ENCODE assay signal across 13 cellular contexts in the genomic region with DNA sequence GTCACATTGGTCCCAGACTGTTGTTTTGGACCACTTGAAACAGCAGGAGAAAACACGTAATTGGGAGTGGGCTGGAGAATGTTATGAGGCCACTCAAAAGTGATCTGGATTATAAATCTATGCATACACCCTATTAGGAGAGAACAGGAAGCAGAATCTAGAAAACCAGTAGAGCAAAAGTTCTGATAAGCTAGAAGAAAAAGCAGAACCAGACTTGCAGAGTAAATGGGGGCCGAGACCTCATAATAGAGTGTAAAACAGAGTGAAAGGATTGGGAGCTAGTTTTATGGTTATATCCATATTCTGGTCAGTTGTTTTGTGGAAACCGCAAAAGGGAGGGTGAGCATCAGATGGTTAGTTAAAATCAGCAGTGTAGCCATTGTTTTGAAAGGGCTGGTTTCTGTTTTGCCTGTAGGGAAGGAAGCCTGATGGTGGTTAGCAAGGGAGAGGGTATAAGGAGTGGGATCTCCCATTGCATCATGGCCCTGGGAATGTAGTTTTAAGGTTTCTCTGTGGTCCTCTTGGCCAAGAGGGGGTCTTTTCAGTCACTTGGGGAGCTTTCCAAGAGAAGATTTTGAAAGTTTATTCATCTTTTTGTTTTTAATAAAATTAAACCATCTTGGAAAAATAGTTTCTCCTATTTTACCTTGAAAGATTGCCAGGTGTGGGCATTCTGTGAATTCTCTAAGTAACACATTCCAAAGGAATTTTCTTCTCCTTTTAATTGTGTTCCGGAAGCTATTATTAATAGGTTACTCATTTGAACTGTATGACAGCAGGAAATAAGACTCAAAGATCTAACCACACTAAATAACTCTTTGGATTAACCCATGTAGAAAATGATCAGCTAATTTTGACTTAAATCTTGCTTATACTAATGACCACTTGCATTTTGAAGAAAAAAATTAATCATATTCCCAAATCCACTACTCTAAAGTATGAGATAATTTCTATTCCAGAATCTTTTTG. TPM values are rescaled to one million over a fixed set of nuclear protein-coding genes. Genes with fewer than 3 reads are reported as not detected.
DNase-seq lines count a peak whose midpoint lies in the region; ATAC-seq and TF ChIP-seq lines count a peak whose summit lies in the region.
"Had no signal": no experiment of that assay in that cellular context is flagged by ENCODE, and none has a peak within 500 bp of the region (broad histone marks: within the 10 kb centered on the region; RNA-seq: fewer than 3 reads in every experiment).

No MANE protein-coding gene starts in this region.

- no peaks in the 10 kb centered on the region for H3K27me3 Mint-ChIP-seq in CD8-positive, alpha-beta T cell (ENCODE audit: low read depth)
- H3K27me3 Mint-ChIP-seq in progenitor cell of endocrine pancreas = no peaks in the 10 kb centered on the region

- no peak for TF ChIP-seq POLR2A in NB4 (IDR thresholded peaks at IDR 0.05; ENCODE audit: extremely low read depth, insufficient read length)

- H3K9ac ChIP-seq in mesenchymal stem cell (ENCODE audit: low read length) = peak overlapping the region; percentile 18

- H2AK5ac ChIP-seq in mesenchymal stem cell (ENCODE audit: low read length, severe bottlenecking) = peak overlapping the region; percentile 93

- DNase-seq in CD8-positive, alpha-beta T cell = no peak
- DNase-seq in NB4 (ENCODE audit: low read depth) (peak; percentile 90), brain microvascular endothelial cell (peak; percentile 26), mesenchymal stem cell (peak; percentile 15), occipital lobe (lab: John Stamatoyannopoulos, UW) (no peak), progenitor cell of endocrine pancreas (ENCODE audit: low spot score, unreplicated experiment) (no peak)
- DNase-seq: activated CD4-positive, alpha-beta T cell treated with anti-CD3 and anti-CD28 coated beads, Interleukin-2, amount 50 U/mL, for 48 hours; amniotic stem cell; DMS79 treated with DMSO at 0.1 percent for 48 hours had no signal

- TF ChIP-seq CTCF in CD8-positive, alpha-beta T cell (IDR thresholded peaks at IDR 0.05) = no peak
- TF ChIP-seq CTCF in NB4 (IDR thresholded peaks at IDR 0.05; ENCODE audit: low read depth, low read length) (no peak), brain microvascular endothelial cell (IDR thresholded peaks at IDR 0.05; ENCODE audit: low read depth, low read length, missing control alignments) (no peak), progenitor cell of endocrine pancreas (IDR thresholded peaks at IDR 0.05; ENCODE audit: unreplicated experiment) (no peak)

- H3K4ac ChIP-seq in mesenchymal stem cell (ENCODE audit: low read depth in 1 of 2, low read length in 2 of 2) = no peak overlapping the region

- H3K36me3 ChIP-seq in CD8-positive, alpha-beta T cell (ENCODE audit: insufficient read depth, low read length) = no peaks in the 10 kb centered on the region
- H3K36me3 ChIP-seq in brain microvascular endothelial cell (replicated peaks) = no peaks in the 10 kb centered on the region
- H3K36me3 ChIP-seq in mesenchymal stem cell (ENCODE audit: control insufficient read depth in 1 of 2, insufficient read depth in 2 of 2, low read depth in 1 of 2, low read length in 2 of 2) = no peaks in the 10 kb centered on the region
- H3K36me3 ChIP-seq: thoracic aorta had no signal

- no peaks in the 10 kb centered on the region for H3K9me3 Mint-ChIP-seq in CD8-positive, alpha-beta T cell
- H3K9me3 Mint-ChIP-seq in progenitor cell of endocrine pancreas (ENCODE audit: low read depth) = no peaks in the 10 kb centered on the region

- WGBS in mesenchymal stem cell = 56% methylated on average over 3 of the region's 4 CpGs

- H2BK15ac ChIP-seq in mesenchymal stem cell (ENCODE audit: low read depth, poor library complexity, severe bottlenecking) = no peak overlapping the region

- peak overlapping the region; percentile 54 for H3K4me2 ChIP-seq in mesenchymal stem cell (ENCODE audit: low read length, poor library complexity, severe bottlenecking)

- H3K4me1 Mint-ChIP-seq in CD8-positive, alpha-beta T cell (ENCODE audit: low read depth) = peaks cover 10% of the 10 kb centered on the region
- H3K4me1 Mint-ChIP-seq in progenitor cell of endocrine pancreas (ENCODE audit: low read depth) = no peaks in the 10 kb centered on the region

- in situ Hi-C loops in brain microvascular endothelial cell (cut with HindIII; ENCODE audit: low pct_ligation_motif_present, low sequenced_read_pairs) = no loop called here

- H4K8ac ChIP-seq in mesenchymal stem cell (ENCODE audit: low read length) = no peak overlapping the region

- POLR2A ChIA-PET in CD8-positive, alpha-beta T cell (lab: Charles Lee) = interaction anchor here (1.3 to 1.7 kb wide), 2 partner anchors 11 to 18 kb away, joined by 4 read pairs; no protein-coding TSS in a partner anchor

- H3K4me1 ChIP-seq in CD8-positive, alpha-beta T cell (ENCODE audit: insufficient read depth, low read length) = no peaks in the 10 kb centered on the region
- peaks cover 7% of the 10 kb centered on the region for H3K4me1 ChIP-seq in mesenchymal stem cell (ENCODE audit: control insufficient read depth, insufficient read depth, low read depth, low read length)

- H3K27me3 ChIP-seq in CD8-positive, alpha-beta T cell (ENCODE audit: insufficient read depth, low read length) = no peaks in the 10 kb centered on the region
- H3K27me3 ChIP-seq in brain microvascular endothelial cell (replicated peaks) = no peaks in the 10 kb centered on the region
- H3K27me3 ChIP-seq in mesenchymal stem cell (ENCODE audit: control insufficient read depth in 1 of 2, insufficient read depth in 1 of 2, low read length in 2 of 2) = no peaks in the 10 kb centered on the region

- no peaks in the 10 kb centered on the region for H3K36me3 Mint-ChIP-seq in CD8-positive, alpha-beta T cell
- no peaks in the 10 kb centered on the region for H3K36me3 Mint-ChIP-seq in progenitor cell of endocrine pancreas (ENCODE audit: insufficient read depth)

- no peak overlapping the region for H3K23ac ChIP-seq in mesenchymal stem cell (ENCODE audit: low read length in 2 of 2)

- peak overlapping the region; percentile 46 for H2BK5ac ChIP-seq in mesenchymal stem cell (ENCODE audit: low read depth, low read length, poor library complexity, severe bottlenecking)

- no peaks in the 10 kb centered on the region for H3K9me3 ChIP-seq in CD8-positive, alpha-beta T cell (ENCODE audit: low read length)
- no peaks in the 10 kb centered on the region for H3K9me3 ChIP-seq in mesenchymal stem cell (ENCODE audit: control insufficient read depth, low read length)
- H3K9me3 ChIP-seq: thoracic aorta had no signal

- H2BK12ac ChIP-seq in mesenchymal stem cell (ENCODE audit: low read length in 2 of 2) = no peak overlapping the region

- no peak overlapping the region for H3K4me3 ChIP-seq in CD8-positive, alpha-beta T cell (ENCODE audit: low read depth, low read length)
- H3K4me3 ChIP-seq in NB4 (ENCODE audit: low read depth, low read length) (no peak overlapping the region), brain microvascular endothelial cell (ENCODE audit: low read depth, low read length) (no peak overlapping the region), mesenchymal stem cell (ENCODE audit: insufficient read depth in 1 of 2, low read depth in 1 of 2, low read length in 2 of 2) (no peak overlapping the region)
- H3K4me3 ChIP-seq: thoracic aorta had no signal

- H3K18ac ChIP-seq in mesenchymal stem cell (ENCODE audit: low read depth in 1 of 2, low read length in 2 of 2) = peak overlapping the region in 1 of 2 experiments; percentile 21

- H2BK120ac ChIP-seq in mesenchymal stem cell (ENCODE audit: low read depth, low read length) = no peak overlapping the region

- no peak overlapping the region for H3K4me3 Mint-ChIP-seq in CD8-positive, alpha-beta T cell
- H3K4me3 Mint-ChIP-seq in progenitor cell of endocrine pancreas (ENCODE audit: low read depth) = no peak overlapping the region

- H4K91ac ChIP-seq in mesenchymal stem cell (ENCODE audit: low read length) = no peak overlapping the region

- H3K14ac ChIP-seq in mesenchymal stem cell (ENCODE audit: low read length in 2 of 2) = no peak overlapping the region

- no peak overlapping the region for H3K27ac ChIP-seq in CD8-positive, alpha-beta T cell (ENCODE audit: low read depth, low read length)
- H3K27ac ChIP-seq in brain microvascular endothelial cell (no peak overlapping the region), mesenchymal stem cell (ENCODE audit: low read length, poor library complexity, severe bottlenecking) (peak overlapping the region; percentile 95)

- intact Hi-C loops in CD8-positive, alpha-beta T cell (cut with DNase I, micrococcal nuclease) = no loop called here

- no peak for ATAC-seq in CD8-positive, alpha-beta T cell
- no peak for ATAC-seq in HG03095 (IDR thresholded peaks at IDR 0.05; ENCODE audit: unreplicated experiment)
- ATAC-seq in HG02870 (IDR thresholded peaks at IDR 0.05; ENCODE audit: unreplicated experiment) = no peak
- ATAC-seq: Panc1 had no signal

- H3K79me1 ChIP-seq in mesenchymal stem cell (replicated peaks; ENCODE audit: low read length, poor library complexity, severe bottlenecking) = peaks cover 1% of the 10 kb centered on the region

- no peak overlapping the region for H2AFZ ChIP-seq in mesenchymal stem cell (ENCODE audit: low read depth, low read length)

- CTCF ChIA-PET in CD8-positive, alpha-beta T cell (lab: Charles Lee) = interaction anchor here (0.7 to 13.7 kb wide), 7 partner anchors 18 to 117 kb away, joined by 3 to 322 read pairs (median 3); no protein-coding TSS in a partner anchor

- peak overlapping the region; percentile 46 for H3K27ac Mint-ChIP-seq in CD8-positive, alpha-beta T cell
- no peak overlapping the region for H3K27ac Mint-ChIP-seq in progenitor cell of endocrine pancreas

RNA-seq across cellular contexts. Expression of a gene that starts 17.3 kb away (rescaled TPM):
- total RNA-seq in CD8-positive, alpha-beta T cell = 100 to 1,000 TPM; 381 to 403 TPM
- polyA plus RNA-seq in mesenchymal stem cell (2013, experiment 1 of 2) = 206 TPM
- 214 TPM for polyA plus RNA-seq in mesenchymal stem cell (2013, experiment 2 of 2)
- total RNA-seq in occipital lobe (408 TPM), progenitor cell of endocrine pancreas (300 and 322 TPM in 2 replicates)

Comparison
In these comparisons a context has a peak if more than half of its experiments do, and no peak if none do; other contexts are left out.
1. DNase-seq: peak in NB4 (single experiment), brain microvascular endothelial cell (single experiment) and mesenchymal stem cell (single experiment); none in CD8-positive, alpha-beta T cell (0 of 7), occipital lobe (single experiment) and progenitor cell of endocrine pancreas (single experiment).